In genomic region chr4:101183224-101183623, GRCh38 we compare ENCODE assay signal across 13 cellular contexts.
"Had no signal": no experiment of that assay in that cellular context is flagged by ENCODE, and none has a peak within 500 bp of the region (broad histone marks: within the 10 kb centered on the region; RNA-seq: fewer than 3 reads in every experiment).

No MANE protein-coding gene starts in this region.

- ATAC-seq: right cardiac atrium; stimulated activated naive CD8-positive, alpha-beta T cell treated with anti-CD3 and anti-CD28 coated beads, Interleukin-15, Interleukin-2, amounts not matched to agents 100 U/mL and 50 U/mL, for 24 hours had no signal

- H3K4me3 ChIP-seq: coronary artery, skin epidermis, suprapubic skin, upper lobe of left lung had no signal

- DNase-seq: activated CD4-positive, alpha-beta T cell treated with anti-CD3 and anti-CD28 coated beads, Interleukin-2, amount 10 ng/mL, durations not matched to agents 7 days and 5 days; activated CD8-positive, alpha-beta memory T cell treated with anti-CD3 and anti-CD28 coated beads for 24 hours; activated naive CD4-positive, alpha-beta T cell; activated naive CD8-positive, alpha-beta T cell treated with anti-CD3 and anti-CD28 coated beads, Interleukin-2, amount 10 ng/mL, durations not matched to agents 7 days and 5 days; glutamatergic neuron; right cardiac atrium; stimulated activated CD4-positive, alpha-beta T cell treated with anti-CD3 and anti-CD28 coated beads, Interleukin-4, amount 100 ng/mL, for 24 hours; stimulated activated naive CD8-positive, alpha-beta T cell treated with anti-CD3 and anti-CD28 coated beads, Interleukin-15, Interleukin-2, amounts not matched to agents 100 U/mL and 50 U/mL, for 24 hours; upper lobe of left lung had no signal

- H3K36me3 ChIP-seq: brain microvascular endothelial cell, upper lobe of left lung had no signal

- H3K27ac ChIP-seq: brain microvascular endothelial cell, coronary artery, skin epidermis, suprapubic skin, upper lobe of left lung had no signal

- H3K27me3 ChIP-seq: brain microvascular endothelial cell, suprapubic skin, upper lobe of left lung had no signal

- H3K9me3 ChIP-seq: suprapubic skin, upper lobe of left lung had no signal
